In genomic region chr1:8461341-8462110, GRCh38 we compare ENCODE assay signal across 13 cellular contexts.
A peak's percentile ranks its signal among the peaks of the same experiment; 100 is the strongest.
DNase-seq lines count a peak whose midpoint lies in the region; ATAC-seq and TF ChIP-seq lines count a peak whose summit lies in the region.
"Had no signal": no experiment of that assay in that cellular context is flagged by ENCODE, and none has a peak within 500 bp of the region (broad histone marks: within the 10 kb centered on the region; RNA-seq: fewer than 3 reads in every experiment).

No MANE protein-coding gene starts in this region.

- H3K4me2 ChIP-seq in SU-DHL-6 (ENCODE audit: low read depth, low read length, poor library complexity, severe bottlenecking) = no peak overlapping the region
- no peak overlapping the region for H3K4me2 ChIP-seq in mesenchymal stem cell (ENCODE audit: low read length, poor library complexity, severe bottlenecking)
- H3K4me2 ChIP-seq: A549 had no signal

- H3K4ac ChIP-seq in mesenchymal stem cell (ENCODE audit: low read depth in 1 of 2, low read length in 2 of 2) = no peak overlapping the region

- TF ChIP-seq CTCF in SU-DHL-6 (IDR thresholded peaks at IDR 0.05; ENCODE audit: insufficient read depth, low read length, poor library complexity, severe bottlenecking) (no peak), testis (IDR thresholded peaks at IDR 0.05) (no peak)

- H2BK5ac ChIP-seq in mesenchymal stem cell (ENCODE audit: low read depth, low read length, poor library complexity, severe bottlenecking) = no peak overlapping the region

- no peak for DNase-seq in activated CD4-positive, alpha-beta T cell treated with anti-CD3 and anti-CD28 coated beads for 36 hours
- no peak for DNase-seq in activated CD4-positive, alpha-beta T cell treated with anti-CD3 and anti-CD28 coated beads, Interleukin-2, amount 50 U/mL, for 48 hours
- no peak for DNase-seq in mesenchymal stem cell
- no peak for DNase-seq in testis
- no peak for DNase-seq in iPS-NIHi11 (ENCODE audit: low spot score)
- DNase-seq in T-helper 2 cell treated with Interferon-gamma antibody and Interleukin-4, amounts not matched to agents 5 μg/mL and 100 μg/mL, for 36 hours (ENCODE audit: low spot score) = no peak
- no peak for DNase-seq in SK-N-DZ (ENCODE audit: low spot score)
- DNase-seq: activated CD8-positive, alpha-beta T cell treated with anti-CD3 and anti-CD28 coated beads, Interleukin-2, amount 10 ng/mL, durations not matched to agents 7 days and 5 days; Peyer's patch; T-helper 9 cell had no signal

- H3K4me3 Mint-ChIP-seq in activated CD4-positive, alpha-beta T cell treated with anti-CD3 and anti-CD28 coated beads for 36 hours = no peak overlapping the region
- no peak overlapping the region for H3K4me3 Mint-ChIP-seq in T-helper 2 cell treated with Interferon-gamma antibody and Interleukin-4, amounts not matched to agents 5 μg/mL and 100 μg/mL, for 36 hours
- H3K4me3 Mint-ChIP-seq: activated CD8-positive, alpha-beta T cell treated with anti-CD3 and anti-CD28 coated beads, Interleukin-2, amount 10 ng/mL, durations not matched to agents 7 days and 5 days had no signal

- no peak overlapping the region for H4K91ac ChIP-seq in mesenchymal stem cell (ENCODE audit: low read length)

- H3K27me3 ChIP-seq in SU-DHL-6 (ENCODE audit: low read length) (no peaks in the 10 kb centered on the region), mesenchymal stem cell (ENCODE audit: control insufficient read depth in 1 of 2, insufficient read depth in 1 of 2, low read length in 2 of 2) (no peaks in the 10 kb centered on the region), testis (no peaks in the 10 kb centered on the region)
- H3K27me3 ChIP-seq: Peyer's patch had no signal

- H3K36me3 ChIP-seq in SU-DHL-6 (ENCODE audit: low read length) (no peaks in the 10 kb centered on the region), mesenchymal stem cell (ENCODE audit: control insufficient read depth in 1 of 2, insufficient read depth in 2 of 2, low read depth in 1 of 2, low read length in 2 of 2) (peaks cover 7 to 17% of the 10 kb centered on the region in 2 experiments), testis (ENCODE audit: low read depth, missing control alignments) (no peaks in the 10 kb centered on the region)
- H3K36me3 ChIP-seq: Peyer's patch had no signal

- H3K4me3 ChIP-seq in SU-DHL-6 (ENCODE audit: insufficient read depth, low read length, poor library complexity, severe bottlenecking) (no peak overlapping the region), mesenchymal stem cell (ENCODE audit: insufficient read depth in 1 of 2, low read depth in 1 of 2, low read length in 2 of 2) (no peak overlapping the region), testis (no peak overlapping the region)
- H3K4me3 ChIP-seq: A549, coronary artery, Peyer's patch had no signal

- H2AFZ ChIP-seq in SU-DHL-6 (ENCODE audit: low read depth, low read length, severe bottlenecking) (no peak overlapping the region), mesenchymal stem cell (ENCODE audit: low read depth, low read length) (no peak overlapping the region)

- H3K27ac ChIP-seq in SU-DHL-6 (ENCODE audit: low read depth, low read length) (peak overlapping the region; percentile 38), mesenchymal stem cell (ENCODE audit: low read length, poor library complexity, severe bottlenecking) (no peak overlapping the region), testis (peak overlapping the region; percentile 53 to 81)
- H3K27ac ChIP-seq: A549 had no signal

- H3K27me3 Mint-ChIP-seq in activated CD4-positive, alpha-beta T cell treated with anti-CD3 and anti-CD28 coated beads for 36 hours = no peaks in the 10 kb centered on the region
- H3K27me3 Mint-ChIP-seq in T-helper 2 cell treated with Interferon-gamma antibody and Interleukin-4, amounts not matched to agents 5 μg/mL and 100 μg/mL, for 36 hours (ENCODE audit: low read depth) = no peaks in the 10 kb centered on the region

- H2BK120ac ChIP-seq in mesenchymal stem cell (ENCODE audit: low read depth, low read length) = no peak overlapping the region

- H3K23ac ChIP-seq in mesenchymal stem cell (ENCODE audit: low read length in 2 of 2) = no peak overlapping the region

- peaks cover 54% of the 10 kb centered on the region for H3K4me1 Mint-ChIP-seq in activated CD4-positive, alpha-beta T cell treated with anti-CD3 and anti-CD28 coated beads for 36 hours
- H3K4me1 Mint-ChIP-seq in T-helper 2 cell treated with Interferon-gamma antibody and Interleukin-4, amounts not matched to agents 5 μg/mL and 100 μg/mL, for 36 hours (ENCODE audit: low read depth) = peaks cover 33% of the 10 kb centered on the region

- H2BK12ac ChIP-seq in mesenchymal stem cell (ENCODE audit: low read length in 2 of 2) = no peak overlapping the region

- H2AK5ac ChIP-seq in mesenchymal stem cell (ENCODE audit: low read length, severe bottlenecking) = no peak overlapping the region

- peaks cover 18% of the 10 kb centered on the region for H3K36me3 Mint-ChIP-seq in activated CD4-positive, alpha-beta T cell treated with anti-CD3 and anti-CD28 coated beads for 36 hours (ENCODE audit: low read depth)
- H3K36me3 Mint-ChIP-seq in T-helper 2 cell treated with Interferon-gamma antibody and Interleukin-4, amounts not matched to agents 5 μg/mL and 100 μg/mL, for 36 hours (ENCODE audit: low read depth) = peaks cover 20% of the 10 kb centered on the region

- intact Hi-C loops in activated CD4-positive, alpha-beta T cell treated with anti-CD3 and anti-CD28 coated beads for 36 hours (cut with DNase I, micrococcal nuclease) = no loop called here
- intact Hi-C loops in testis (cut with DNase I; ENCODE audit: low total_unique reads) = no loop called here

- 0 out of 2 replicates have a peak, but pooled peaks cover 23% of the 10 kb centered on the region for H3K79me2 ChIP-seq in SU-DHL-6 (ENCODE audit: insufficient read depth, low read length)

- H4K8ac ChIP-seq in mesenchymal stem cell (ENCODE audit: low read length) = no peak overlapping the region

- no peaks in the 10 kb centered on the region for H4K20me1 ChIP-seq in SU-DHL-6 (ENCODE audit: low read depth, low read length)

- H3K9me3 Mint-ChIP-seq in activated CD4-positive, alpha-beta T cell treated with anti-CD3 and anti-CD28 coated beads for 36 hours (ENCODE audit: low read depth) = no peaks in the 10 kb centered on the region
- no peaks in the 10 kb centered on the region for H3K9me3 Mint-ChIP-seq in T-helper 2 cell treated with Interferon-gamma antibody and Interleukin-4, amounts not matched to agents 5 μg/mL and 100 μg/mL, for 36 hours

- no peaks in the 10 kb centered on the region for H3K9me3 ChIP-seq in SU-DHL-6 (ENCODE audit: insufficient read depth, low read length)
- no peaks in the 10 kb centered on the region for H3K9me3 ChIP-seq in mesenchymal stem cell (ENCODE audit: control insufficient read depth, low read length)
- no peaks in the 10 kb centered on the region for H3K9me3 ChIP-seq in testis
- H3K9me3 ChIP-seq: A549, Peyer's patch had no signal

- H2BK15ac ChIP-seq in mesenchymal stem cell (ENCODE audit: low read depth, poor library complexity, severe bottlenecking) = no peak overlapping the region

- no peak for TF ChIP-seq POLR2A in testis (IDR thresholded peaks at IDR 0.05)

- ATAC-seq in activated CD4-positive, alpha-beta T cell treated with anti-CD3 and anti-CD28 coated beads for 36 hours = peak; percentile 30
- ATAC-seq: A549; activated CD8-positive, alpha-beta T cell treated with anti-CD3 and anti-CD28 coated beads, Interleukin-2, amount 10 ng/mL, durations not matched to agents 7 days and 5 days had no signal

- CTCF ChIA-PET in activated CD4-positive, alpha-beta T cell treated with anti-CD3 and anti-CD28 coated beads for 36 hours (lab: Charles Lee) = interaction anchor here (1.2 to 1.5 kb wide), 2 partner anchors 8 to 13 kb away, joined by 3 to 5 read pairs; no protein-coding TSS in a partner anchor

- H3K4me1 ChIP-seq in mesenchymal stem cell (ENCODE audit: control insufficient read depth, insufficient read depth, low read depth, low read length) (peaks cover 23% of the 10 kb centered on the region), testis (peaks cover 40% of the 10 kb centered on the region)

- H3K18ac ChIP-seq in mesenchymal stem cell (ENCODE audit: low read depth in 1 of 2, low read length in 2 of 2) = peak overlapping the region; percentile 49 to 58

- no peaks in the 10 kb centered on the region for H3K9me2 ChIP-seq in SU-DHL-6 (replicated peaks; ENCODE audit: insufficient read depth, low read length)

- H3F3A ChIP-seq in SU-DHL-6 (ENCODE audit: insufficient read depth) = no peaks in the 10 kb centered on the region; the same call in 1 of the 2 replicates

- POLR2A ChIA-PET in activated CD4-positive, alpha-beta T cell treated with anti-CD3 and anti-CD28 coated beads for 36 hours (lab: Charles Lee) = interaction anchor here (1.0 kb wide), 1 partner anchor 37 kb away, joined by 4 read pairs; no protein-coding TSS in a partner anchor

- peaks cover 26% of the 10 kb centered on the region for H3K79me1 ChIP-seq in mesenchymal stem cell (replicated peaks; ENCODE audit: low read length, poor library complexity, severe bottlenecking)

- no peak overlapping the region for H3K14ac ChIP-seq in mesenchymal stem cell (ENCODE audit: low read length in 2 of 2)

- peak overlapping the region; percentile 85 for H3K27ac Mint-ChIP-seq in activated CD4-positive, alpha-beta T cell treated with anti-CD3 and anti-CD28 coated beads for 36 hours
- H3K27ac Mint-ChIP-seq in T-helper 2 cell treated with Interferon-gamma antibody and Interleukin-4, amounts not matched to agents 5 μg/mL and 100 μg/mL, for 36 hours = no peak overlapping the region
- H3K27ac Mint-ChIP-seq: activated CD8-positive, alpha-beta T cell treated with anti-CD3 and anti-CD28 coated beads, Interleukin-2, amount 10 ng/mL, durations not matched to agents 7 days and 5 days had no signal

- no peak overlapping the region for H3K9ac ChIP-seq in SU-DHL-6 (ENCODE audit: low read length)
- H3K9ac ChIP-seq in mesenchymal stem cell (ENCODE audit: low read length) = no peak overlapping the region

- WGBS in mesenchymal stem cell = 80% methylated on average over 5 of the region's 5 CpGs
- 65 to 74% methylated on average over 5 of the region's 5 CpGs for WGBS in testis, 2 donors
